In the genomic region with DNA sequence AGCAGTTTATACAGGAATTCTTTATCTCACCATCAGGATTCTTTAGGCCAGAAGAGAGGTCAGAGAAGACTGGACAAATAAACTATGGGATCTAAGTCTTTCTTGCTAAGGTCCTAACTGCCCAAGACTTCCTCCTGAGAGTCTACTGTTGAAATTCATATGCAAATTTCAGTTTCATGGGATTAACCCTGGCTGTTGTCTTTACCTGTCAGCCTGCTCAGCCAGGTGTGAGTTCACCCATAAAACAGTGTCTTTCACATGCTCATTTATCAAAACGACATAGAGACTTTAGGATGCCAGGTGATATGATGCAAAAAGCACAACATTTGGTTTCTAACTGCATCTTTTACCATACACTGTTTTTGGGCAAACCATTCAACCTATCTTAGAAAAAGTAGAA, we compare ENCODE assay signal across 28 cellular contexts.
"Had no signal": no experiment of that assay in that cellular context is flagged by ENCODE, and none has a peak within 500 bp of the region (broad histone marks: within the 10 kb centered on the region; RNA-seq: fewer than 3 reads in every experiment).

No MANE protein-coding gene starts in this region.

- H3K27ac Mint-ChIP-seq: natural killer cell; stimulated activated memory B cell treated with anti-CD40 and anti-IgM and Interleukin-4, amounts not matched to agents 10 μg/mL and 1 μg/mL and 100 μg/mL, for 72 hours had no signal

- H3K4me1 ChIP-seq: esophagus muscularis mucosa, foreskin keratinocyte, gastroesophageal sphincter, heart right ventricle, lower lobe of right lung, psoas muscle, sigmoid colon, transverse colon, upper lobe of right lung, vagina had no signal

- H3K9me3 Mint-ChIP-seq: natural killer cell; stimulated activated memory B cell treated with anti-CD40 and anti-IgM and Interleukin-4, amounts not matched to agents 10 μg/mL and 1 μg/mL and 100 μg/mL, for 72 hours had no signal

- H3K27me3 ChIP-seq: esophagus muscularis mucosa, foreskin keratinocyte, gastroesophageal sphincter, ovary, sigmoid colon, transverse colon, vagina had no signal

- H3K4me3 Mint-ChIP-seq: natural killer cell; stimulated activated memory B cell treated with anti-CD40 and anti-IgM and Interleukin-4, amounts not matched to agents 10 μg/mL and 1 μg/mL and 100 μg/mL, for 72 hours had no signal

- FAIRE-seq: endothelial cell of umbilical vein, keratinocyte had no signal

- H3K4me1 Mint-ChIP-seq: natural killer cell; stimulated activated memory B cell treated with anti-CD40 and anti-IgM and Interleukin-4, amounts not matched to agents 10 μg/mL and 1 μg/mL and 100 μg/mL, for 72 hours had no signal

- H3K27ac ChIP-seq: coronary artery, esophagus muscularis mucosa, foreskin keratinocyte, gastroesophageal sphincter, heart right ventricle, lower lobe of right lung, ovary, psoas muscle, sigmoid colon, thoracic aorta, transverse colon, upper lobe of right lung, vagina had no signal

- H3K36me3 ChIP-seq: esophagus muscularis mucosa, gastroesophageal sphincter, heart right ventricle, lower lobe of right lung, ovary, sigmoid colon, thoracic aorta, transverse colon, upper lobe of right lung, vagina had no signal

- H3K4me3 ChIP-seq: coronary artery, esophagus muscularis mucosa, gastroesophageal sphincter, heart right ventricle, lower lobe of right lung, ovary, psoas muscle, sigmoid colon, thoracic aorta, transverse colon, upper lobe of right lung, vagina had no signal

- H3K36me3 Mint-ChIP-seq: natural killer cell; stimulated activated memory B cell treated with anti-CD40 and anti-IgM and Interleukin-4, amounts not matched to agents 10 μg/mL and 1 μg/mL and 100 μg/mL, for 72 hours had no signal

- DNase-seq: dermis blood vessel endothelial cell; effector memory CD4-positive, alpha-beta T cell; foreskin keratinocyte; glutamatergic neuron; heart right ventricle; hippocampal formation; left ventricle myocardium superior; lower lobe of right lung; natural killer cell; occipital lobe; ovary; posterior cingulate gyrus; psoas muscle; right cardiac atrium; sigmoid colon; stimulated activated CD4-positive, alpha-beta T cell treated with anti-CD3 and anti-CD28 coated beads, Interleukin-2, amount 100 ng/mL, for 24 hours; stimulated activated CD4-positive, alpha-beta T cell treated with anti-CD3 and anti-CD28 coated beads, Interleukin-4, amount 100 ng/mL, for 4 hours; stimulated activated naive CD8-positive, alpha-beta T cell treated with anti-CD3 and anti-CD28 coated beads, Interleukin-15, Interleukin-2, amounts not matched to agents 100 U/mL and 50 U/mL, for 24 hours; transverse colon; upper lobe of right lung had no signal

- H3K9me3 ChIP-seq: esophagus muscularis mucosa, gastroesophageal sphincter, heart right ventricle, lower lobe of right lung, ovary, psoas muscle, sigmoid colon, thoracic aorta, transverse colon, upper lobe of right lung, vagina had no signal
